ENCODE assay signal across 29 cellular contexts in the genomic region with DNA sequence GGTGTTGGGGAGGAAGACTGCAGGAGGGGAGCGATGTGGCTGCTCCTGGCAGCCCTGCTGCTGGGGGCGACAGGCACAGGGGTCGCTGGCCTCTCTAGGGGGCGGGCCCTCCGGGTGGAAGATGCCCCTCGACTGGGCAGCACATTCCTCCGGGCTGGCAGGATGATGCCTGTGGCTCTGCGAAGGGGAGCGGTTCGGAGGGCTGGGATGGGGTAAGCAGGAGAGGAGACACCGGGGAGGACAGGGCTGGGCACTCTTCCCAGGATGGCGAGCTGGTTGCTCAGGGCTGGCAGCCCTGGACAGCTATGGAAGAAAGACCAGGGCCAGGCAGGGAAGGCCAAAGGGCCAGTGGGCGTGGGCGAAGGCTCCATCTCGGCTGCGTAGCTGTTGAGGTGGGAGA. TPM values are rescaled to one million over a fixed set of nuclear protein-coding genes. Genes with fewer than 3 reads are reported as not detected.
DNase-seq lines count a peak whose midpoint lies in the region; ATAC-seq and TF ChIP-seq lines count a peak whose summit lies in the region.
"Had no signal": no experiment of that assay in that cellular context is flagged by ENCODE, and none has a peak within 500 bp of the region (broad histone marks: within the 10 kb centered on the region; RNA-seq: fewer than 3 reads in every experiment).

No MANE protein-coding gene starts in this region.

- H3K36me3 ChIP-seq in heart right ventricle (peaks cover 0 to 55% (median 12%) of the 10 kb centered on the region in 9 donors), esophagus squamous epithelium (no peaks in the 10 kb centered on the region), psoas muscle (ENCODE audit: insufficient read depth in 1 of 2, low read depth in 1 of 2) (peaks cover 0 to 23% of the 10 kb centered on the region in 2 donors), upper lobe of right lung (peaks cover 25% of the 10 kb centered on the region)
- H3K36me3 ChIP-seq: Peyer's patch had no signal

- TF ChIP-seq CTCF in heart right ventricle (IDR thresholded peaks at IDR 0.05): no peak
- no peak for TF ChIP-seq CTCF in esophagus squamous epithelium (IDR thresholded peaks at IDR 0.05)
- no peak for TF ChIP-seq CTCF in psoas muscle (IDR thresholded peaks at IDR 0.05)
- TF ChIP-seq CTCF in upper lobe of right lung (IDR thresholded peaks at IDR 0.05): no peak
- no peak for TF ChIP-seq CTCF in Calu3 (IDR thresholded peaks at IDR 0.05; ENCODE audit: unreplicated experiment)

- CTCF ChIA-PET in Calu3 (lab: Charles Lee): no interaction called here

- no peaks in the 10 kb centered on the region for H3K4me1 Mint-ChIP-seq in Calu3 (ENCODE audit: low read depth, unreplicated experiment)
- peaks cover 18% of the 10 kb centered on the region for H3K4me1 Mint-ChIP-seq in stimulated activated effector memory CD8-positive, alpha-beta T cell treated with anti-CD3 and anti-CD28 coated beads, Interleukin-12 subunit alpha, Interleukin-12 subunit beta, amount 100 ng/mL, for 72 hours
- H3K4me1 Mint-ChIP-seq: activated B cell treated with CpG ODN at 0.5 μM for 24 hours; activated naive CD4-positive, alpha-beta T cell treated with anti-CD3 and anti-CD28 coated beads, Interleukin-2, amount 10 ng/mL, durations not matched to agents 7 days and 5 days had no signal

- ATAC-seq in heart right ventricle: no peak
- no peak for ATAC-seq in psoas muscle
- ATAC-seq in upper lobe of right lung: no peak
- ATAC-seq in HG02884 (IDR thresholded peaks at IDR 0.05; ENCODE audit: unreplicated experiment): no peak
- ATAC-seq in stimulated activated effector memory CD8-positive, alpha-beta T cell treated with anti-CD3 and anti-CD28 coated beads, Interleukin-12 subunit alpha, Interleukin-12 subunit beta, amount 100 ng/mL, for 72 hours: no peak
- ATAC-seq: GM12878; naive thymus-derived CD4-positive, alpha-beta T cell had no signal

- DNase-seq in heart right ventricle (no peak), cardiac septum (ENCODE audit: low spot score) (no peak), esophagus squamous epithelium (lab: John Stamatoyannopoulos, UW) (no peak), psoas muscle (no peak), upper lobe of right lung (no peak), Calu3 (no peak)
- DNase-seq in stimulated activated effector memory CD8-positive, alpha-beta T cell treated with anti-CD3 and anti-CD28 coated beads, Interleukin-12 subunit alpha, Interleukin-12 subunit beta, amount 100 ng/mL, for 72 hours (ENCODE audit: low spot score in 2 of 2): no peak
- DNase-seq: activated B cell treated with CpG ODN at 0.5 μM for 24 hours; activated CD4-positive, alpha-beta T cell treated with anti-CD3 and anti-CD28 coated beads, Interleukin-2, amount 50 U/mL, for 48 hours; activated CD8-positive, alpha-beta memory T cell treated with anti-CD3 and anti-CD28 coated beads, Interleukin-2, amount 50 U/mL, for 4 hours; activated naive CD4-positive, alpha-beta T cell treated with anti-CD3 and anti-CD28 coated beads, Interleukin-2, amount 10 ng/mL, durations not matched to agents 7 days and 5 days; amygdala; CD4-positive, alpha-beta T cell; GOT3; naive thymus-derived CD4-positive, alpha-beta T cell; NCI-H146; NCI-H2107; NCI-H748 treated with DMSO at 0.1 percent for 48 hours; Peyer's patch; retina; stimulated activated CD4-positive, alpha-beta T cell treated with anti-CD3 and anti-CD28 coated beads, Interleukin-12 subunit alpha, Interleukin-12 subunit beta, amount 100 ng/mL, for 4 hours; stimulated activated CD4-positive, alpha-beta T cell treated with anti-CD3 and anti-CD28 coated beads, Interleukin-4, amount 100 ng/mL, for 1 hour had no signal

- peak overlapping the region; percentile 64 to 92 (median 82) for H3K27ac ChIP-seq in heart right ventricle
- H3K27ac ChIP-seq in esophagus squamous epithelium: peak overlapping the region in 3 of 4 donors; percentile 49 to 61 (median 57)
- H3K27ac ChIP-seq in psoas muscle: peak overlapping the region; percentile 64
- peak overlapping the region; percentile 72 for H3K27ac ChIP-seq in upper lobe of right lung

- no peaks in the 10 kb centered on the region for H3K9me3 Mint-ChIP-seq in Calu3 (ENCODE audit: low read depth, unreplicated experiment)
- H3K9me3 Mint-ChIP-seq in stimulated activated effector memory CD8-positive, alpha-beta T cell treated with anti-CD3 and anti-CD28 coated beads, Interleukin-12 subunit alpha, Interleukin-12 subunit beta, amount 100 ng/mL, for 72 hours: no peaks in the 10 kb centered on the region
- H3K9me3 Mint-ChIP-seq: activated B cell treated with CpG ODN at 0.5 μM for 24 hours; activated naive CD4-positive, alpha-beta T cell treated with anti-CD3 and anti-CD28 coated beads, Interleukin-2, amount 10 ng/mL, durations not matched to agents 7 days and 5 days; CD4-positive, alpha-beta T cell; dendritic cell treated with granulocyte-macrophage colony-stimulating factor and Interleukin-4, amounts not matched to agents 40 ng/mL and 50 ng/mL, for 4 days; naive thymus-derived CD4-positive, alpha-beta T cell had no signal

- WGBS in heart right ventricle, 2 donors: 79 to 82% methylated on average over 16 of the region's 16 CpGs
- 82 to 83% methylated on average over 10 of the region's 16 CpGs for WGBS in esophagus squamous epithelium, 2 donors
- 57 to 69% (median 59%) methylated on average over 13 to 16 of the region's 16 CpGs for WGBS in psoas muscle, 3 donors

- intact Hi-C loops in heart right ventricle (cut with DNase I): no loop called here
- intact Hi-C loops in cardiac septum (cut with DNase I): no loop called here
- intact Hi-C loops in esophagus squamous epithelium (cut with DNase I): no loop called here
- intact Hi-C loops in psoas muscle (cut with DNase I): no loop called here
- intact Hi-C loops in upper lobe of right lung (cut with DNase I): no loop called here
- intact Hi-C loops in Calu3 (cut with micrococcal nuclease; ENCODE audit: unreplicated experiment): no loop called here

- peaks cover 89% of the 10 kb centered on the region for H3K27me3 Mint-ChIP-seq in Calu3 (ENCODE audit: unreplicated experiment)

- no peaks in the 10 kb centered on the region for H3K36me3 Mint-ChIP-seq in Calu3 (ENCODE audit: insufficient read depth, unreplicated experiment)
- H3K36me3 Mint-ChIP-seq in stimulated activated effector memory CD8-positive, alpha-beta T cell treated with anti-CD3 and anti-CD28 coated beads, Interleukin-12 subunit alpha, Interleukin-12 subunit beta, amount 100 ng/mL, for 72 hours: no peaks in the 10 kb centered on the region
- H3K36me3 Mint-ChIP-seq: activated naive CD4-positive, alpha-beta T cell treated with anti-CD3 and anti-CD28 coated beads, Interleukin-2, amount 10 ng/mL, durations not matched to agents 7 days and 5 days; naive thymus-derived CD4-positive, alpha-beta T cell had no signal

- BruUV-seq in Calu3 (replicated peaks; lab: Mats Ljungman, UMichigan): no TSS peak

- H3K4me3 ChIP-seq in heart right ventricle: no peak overlapping the region
- no peak overlapping the region for H3K4me3 ChIP-seq in esophagus squamous epithelium
- H3K4me3 ChIP-seq in psoas muscle: no peak overlapping the region
- H3K4me3 ChIP-seq in upper lobe of right lung: no peak overlapping the region
- H3K4me3 ChIP-seq: GM12878, Peyer's patch had no signal

- H3K27ac Mint-ChIP-seq in Calu3 (ENCODE audit: unreplicated experiment): no peak overlapping the region
- no peak overlapping the region for H3K27ac Mint-ChIP-seq in stimulated activated effector memory CD8-positive, alpha-beta T cell treated with anti-CD3 and anti-CD28 coated beads, Interleukin-12 subunit alpha, Interleukin-12 subunit beta, amount 100 ng/mL, for 72 hours
- H3K27ac Mint-ChIP-seq: activated B cell treated with CpG ODN at 0.5 μM for 24 hours; activated naive CD4-positive, alpha-beta T cell treated with anti-CD3 and anti-CD28 coated beads, Interleukin-2, amount 10 ng/mL, durations not matched to agents 7 days and 5 days; CD4-positive, alpha-beta T cell; dendritic cell treated with granulocyte-macrophage colony-stimulating factor and Interleukin-4, amounts not matched to agents 40 ng/mL and 50 ng/mL, for 4 days; naive thymus-derived CD4-positive, alpha-beta T cell had no signal

- H3K4me3 Mint-ChIP-seq in Calu3 (ENCODE audit: low read depth, unreplicated experiment): no peak overlapping the region
- H3K4me3 Mint-ChIP-seq in stimulated activated effector memory CD8-positive, alpha-beta T cell treated with anti-CD3 and anti-CD28 coated beads, Interleukin-12 subunit alpha, Interleukin-12 subunit beta, amount 100 ng/mL, for 72 hours: no peak overlapping the region
- H3K4me3 Mint-ChIP-seq: activated B cell treated with CpG ODN at 0.5 μM for 24 hours; activated naive CD4-positive, alpha-beta T cell treated with anti-CD3 and anti-CD28 coated beads, Interleukin-2, amount 10 ng/mL, durations not matched to agents 7 days and 5 days; CD4-positive, alpha-beta T cell; dendritic cell treated with granulocyte-macrophage colony-stimulating factor and Interleukin-4, amounts not matched to agents 40 ng/mL and 50 ng/mL, for 4 days; naive thymus-derived CD4-positive, alpha-beta T cell had no signal

- H3K27me3 ChIP-seq in heart right ventricle (peaks cover 0 to 2% (median 0%) of the 10 kb centered on the region in 7 donors), esophagus squamous epithelium (peaks cover 0 to 33% (median 0%) of the 10 kb centered on the region in 4 donors), psoas muscle (ENCODE audit: insufficient read depth in 3 of 3, low read length in 2 of 3) (no peaks in the 10 kb centered on the region), upper lobe of right lung (no peaks in the 10 kb centered on the region)
- H3K27me3 ChIP-seq: Peyer's patch had no signal

- TF ChIP-seq POLR2A in esophagus squamous epithelium (IDR thresholded peaks at IDR 0.05): no peak

- H3K4me1 ChIP-seq in heart right ventricle (peaks cover 17 to 86% (median 46%) of the 10 kb centered on the region in 9 donors), esophagus squamous epithelium (peaks cover 0 to 33% (median 14%) of the 10 kb centered on the region in 3 donors), psoas muscle (peaks cover 16% of the 10 kb centered on the region), upper lobe of right lung (peaks cover 15% of the 10 kb centered on the region)
- H3K4me1 ChIP-seq: Peyer's patch had no signal

- H3K9me3 ChIP-seq in heart right ventricle: no peaks in the 10 kb centered on the region
- no peaks in the 10 kb centered on the region for H3K9me3 ChIP-seq in esophagus squamous epithelium
- no peaks in the 10 kb centered on the region for H3K9me3 ChIP-seq in psoas muscle
- H3K9me3 ChIP-seq in upper lobe of right lung: no peaks in the 10 kb centered on the region
- H3K9me3 ChIP-seq: Peyer's patch had no signal

RNA-seq across cellular contexts. Expression of a gene that starts 12.8 kb away (rescaled TPM):
- total RNA-seq in heart right ventricle (10 to 100 TPM; 11.5 to 27.5 (median 14.3) TPM), cardiac septum (20.5 TPM), esophagus squamous epithelium (1 to 10 TPM in 1 of 4 donors, under 1 TPM in 3; 0.45 to 1.2 (median 0.77) TPM), psoas muscle (10 to 100 TPM in 1 of 4 donors, 1 to 10 TPM in 3; 4.1 to 10.0 (median 6.5) TPM), upper lobe of right lung (17.7 TPM), Calu3 (2022) (0.09 and 0.27 TPM in 2 replicates)
- polyA plus RNA-seq in heart right ventricle (10 to 100 TPM; 12.8 to 25.1 TPM), psoas muscle (1 to 10 TPM; 2.1 to 5.8 (median 3.2) TPM)
- total RNA-seq: A172, activated B cell treated with CpG ODN at 0.5 μM for 24 hours, fibroblast of lung had no signal

RNA-seq across cellular contexts. Expression of a gene that starts 45.3 kb away (rescaled TPM):
- total RNA-seq in heart right ventricle: 10 to 100 TPM; 12.1 to 59.2 (median 29.5) TPM
- polyA plus RNA-seq in heart right ventricle: under 1 TPM; 0.68 to 0.80 TPM
- total RNA-seq in cardiac septum: 25.0 TPM
- total RNA-seq in esophagus squamous epithelium: not detected
- 100 to 1,000 TPM in 1 of 4 donors, 10 to 100 TPM in 3; 35.0 to 112 (median 63.3) TPM for total RNA-seq in psoas muscle
- 1 to 10 TPM; 1.2 to 7.7 (median 2.3) TPM for polyA plus RNA-seq in psoas muscle
- 0.49 TPM for total RNA-seq in upper lobe of right lung
- total RNA-seq in Calu3 (2022): not detected in 2 replicates
- total RNA-seq: A172, activated B cell treated with CpG ODN at 0.5 μM for 24 hours, fibroblast of lung, kidney epithelial cell, LHCN-M2, Peyer's patch had no signal
- polyA plus RNA-seq: fibroblast of lung; naive thymus-derived CD4-positive, alpha-beta T cell had no signal

RNA-seq across cellular contexts. Expression of a gene that starts 50.1 kb away (rescaled TPM):
- total RNA-seq in heart right ventricle: 100 to 1,000 TPM; 184 to 311 (median 229) TPM
- 100 to 1,000 TPM; 143 to 188 TPM for polyA plus RNA-seq in heart right ventricle
- 239 TPM for total RNA-seq in cardiac septum
- total RNA-seq in esophagus squamous epithelium: 100 to 1,000 TPM in 2 of 4 donors, 10 to 100 TPM in 2; 72.2 to 165 (median 92.0) TPM
- total RNA-seq in psoas muscle: 100 to 1,000 TPM; 370 to 530 (median 476) TPM
- 100 to 1,000 TPM; 194 to 302 (median 241) TPM for polyA plus RNA-seq in psoas muscle
- total RNA-seq in upper lobe of right lung: 199 TPM
- total RNA-seq in Calu3 (2022): 193 and 213 TPM in 2 replicates
